Comparison of ENCODE assay signal across 1 cellular context in genomic region chr17:59798111-59798510, GRCh38.
TF ChIP-seq lines count a peak whose summit lies in the region.

No MANE protein-coding gene starts in this region.

TF ChIP-seq in K562, 482 proteins besides CTCF, POLR2A, EP300 and RAD21 (continued from another document):
- TF ChIP-seq ATF6 (CRISPR knock-in tag; IDR thresholded peaks at IDR 0.05) (no peak), FOXA3 (CRISPR knock-in tag; conservative IDR thresholded peaks at IDR 0.05 in 1 of 2, IDR thresholded peaks at IDR 0.05 in 1 of 2) (no peak), HOXB6 (CRISPR knock-in tag; IDR thresholded peaks at IDR 0.05; ENCODE audit: borderline replicate concordance) (no peak), MNT (conservative IDR thresholded peaks at IDR 0.05) (no peak), ZNF384 (IDR thresholded peaks at IDR 0.05; ENCODE audit: low read depth, low read length) (no peak), TBP (optimal IDR thresholded peaks at IDR 0.05; ENCODE audit: low read depth, low read length) (no peak), U2AF2 (optimal IDR thresholded peaks at IDR 0.05; ENCODE audit: low read depth, low read length) (no peak), STAT5A (IDR thresholded peaks at IDR 0.05; ENCODE audit: borderline replicate concordance, low read length) (no peak), ZBED1 (IDR thresholded peaks at IDR 0.05) (no peak), CBX5 (IDR thresholded peaks at IDR 0.05; ENCODE audit: borderline replicate concordance, low read depth) (no peak), JUNB (CRISPR knock-in tag; conservative IDR thresholded peaks at IDR 0.05) (no peak)
